28 cellular contexts compared by ENCODE assay signal in genomic region chr2:72689579-72690170, GRCh38.
DNase-seq lines count a peak whose midpoint lies in the region; ATAC-seq and TF ChIP-seq lines count a peak whose summit lies in the region.
"Had no signal": no experiment of that assay in that cellular context is flagged by ENCODE, and none has a peak within 500 bp of the region (broad histone marks: within the 10 kb centered on the region; RNA-seq: fewer than 3 reads in every experiment).

No MANE protein-coding gene starts in this region.

- no peak overlapping the region for H3K27ac ChIP-seq in osteoblast (ENCODE audit: low read depth, low read length)
- H3K27ac ChIP-seq: BLaER1, esophagus muscularis mucosa, VCaP had no signal

- H3K4me1 ChIP-seq in osteoblast (ENCODE audit: insufficient read depth, low read length): peaks cover 9% of the 10 kb centered on the region
- H3K4me1 ChIP-seq: BLaER1 had no signal

- H3K79me2 ChIP-seq in osteoblast (ENCODE audit: insufficient read depth, low read length): no peaks in the 10 kb centered on the region

- H2AFZ ChIP-seq in osteoblast (ENCODE audit: low read length): no peak overlapping the region

- ATAC-seq in SK-N-SH treated with all-trans-retinoic acid at 6 μM for 48 hours (peak; percentile 78), GM18511 (IDR thresholded peaks at IDR 0.05; ENCODE audit: unreplicated experiment) (no peak), HG03460 (IDR thresholded peaks at IDR 0.05; ENCODE audit: unreplicated experiment) (no peak)
- ATAC-seq: left lobe of liver, Panc1 had no signal

- H3K4me2 ChIP-seq in osteoblast (ENCODE audit: insufficient read depth, low read length): peak overlapping the region; percentile 35
- H3K4me2 ChIP-seq: BLaER1 had no signal

- H3K27me3 ChIP-seq in osteoblast (ENCODE audit: insufficient read depth, low read length): no peaks in the 10 kb centered on the region
- H3K27me3 ChIP-seq: BLaER1, esophagus muscularis mucosa had no signal

- no peak overlapping the region for H3K4me3 ChIP-seq in osteoblast (ENCODE audit: insufficient read depth, low read length)
- H3K4me3 ChIP-seq: BLaER1, esophagus muscularis mucosa had no signal

- DNase-seq in EH (ENCODE audit: low read depth) (peak; percentile 15), fibroblast of gingiva (ENCODE audit: low read depth) (peak; percentile 12), osteoblast (ENCODE audit: insufficient read length, low spot score, missing footprints) (peak; percentile 46), DMS153 (lab: John Stamatoyannopoulos, UW) (no peak)
- no peak for DNase-seq in effector CD8-positive, alpha-beta T cell (lab: John Stamatoyannopoulos, UW)
- DNase-seq: activated CD4-positive, alpha-beta T cell treated with anti-CD3 and anti-CD28 coated beads, Interleukin-2, amount 10 ng/mL, durations not matched to agents 24 days and 14 days; activated CD8-positive, alpha-beta memory T cell treated with anti-CD3 and anti-CD28 coated beads for 24 hours; activated effector memory CD4-positive, alpha-beta T cell treated with anti-CD3 and anti-CD28 coated beads, Interleukin-2, amount 50 U/mL, for 16 hours; activated naive CD8-positive, alpha-beta T cell treated with anti-CD3 and anti-CD28 coated beads, Interleukin-2, amount 10 ng/mL, durations not matched to agents 7 days and 5 days; dermis blood vessel endothelial cell; DMS53; mesendoderm; NCI-H146; NCI-H2107; NCI-H345; NCI-H69; SHP77 treated with DMSO at 0.1 percent for 48 hours; stimulated activated CD4-positive, alpha-beta T cell treated with anti-CD3 and anti-CD28 coated beads, Interleukin-15, amount 100 ng/mL, for 24 hours; stimulated activated CD4-positive, alpha-beta T cell treated with anti-CD3 and anti-CD28 coated beads, Interleukin-4, amount 100 ng/mL, for 4 hours; T-helper 9 cell had no signal

- no peak for TF ChIP-seq CTCF in osteoblast (IDR thresholded peaks at IDR 0.05; ENCODE audit: extremely low read depth, low read depth, low read length)

- H4K20me1 ChIP-seq in osteoblast (ENCODE audit: insufficient read depth, low read length): peaks cover 4% of the 10 kb centered on the region
- H4K20me1 ChIP-seq: BLaER1 had no signal

- H3K9me3 ChIP-seq in osteoblast (ENCODE audit: low read depth, low read length): no peaks in the 10 kb centered on the region
- H3K9me3 ChIP-seq: BLaER1, esophagus muscularis mucosa had no signal

- H3K36me3 ChIP-seq in osteoblast (ENCODE audit: insufficient read depth, low read length): no peaks in the 10 kb centered on the region
- H3K36me3 ChIP-seq: BLaER1, esophagus muscularis mucosa had no signal

TF ChIP-seq in SK-N-SH treated with all-trans-retinoic acid at 6 μM for 48 hours, 23 proteins besides CTCF, POLR2A, EP300 and RAD21:
- TF ChIP-seq OSR1 (CRISPR knock-in tag; IDR thresholded peaks at IDR 0.05) (no peak), CREB5 (CRISPR knock-in tag; IDR thresholded peaks at IDR 0.05; ENCODE audit: low read depth) (no peak), ARNTL (CRISPR knock-in tag; IDR thresholded peaks at IDR 0.05; ENCODE audit: borderline replicate concordance, low read depth) (no peak)

Comparison
In these comparisons a context has a peak if more than half of its experiments do, and no peak if none do; other contexts are left out.
1. DNase-seq: peak in EH (single experiment), fibroblast of gingiva (single experiment) and osteoblast (single experiment); none in effector CD8-positive, alpha-beta T cell (single experiment) and DMS153 (single experiment).